16 cellular contexts compared by ENCODE assay signal in the genomic region with DNA sequence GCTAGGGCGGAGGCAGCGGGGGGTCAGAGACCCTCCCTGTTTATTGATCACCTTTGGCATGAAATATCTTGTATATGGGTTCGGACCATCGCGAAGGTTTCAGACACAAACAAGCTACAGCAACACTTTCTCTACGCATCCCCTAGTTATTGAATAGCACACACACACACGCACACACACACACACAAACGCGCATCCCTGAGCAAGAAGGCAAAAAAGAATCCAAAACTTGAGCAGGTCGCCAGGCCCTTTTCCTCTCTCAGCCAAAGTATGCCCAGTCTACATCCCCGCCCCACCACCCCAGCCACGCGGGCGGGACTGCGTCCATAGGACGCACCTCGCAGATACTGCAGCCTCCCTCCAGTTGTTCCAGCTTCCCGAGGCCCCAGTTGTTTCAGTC. TPM values are rescaled to one million over a fixed set of nuclear protein-coding genes. Genes with fewer than 3 reads are reported as not detected.
DNase-seq lines count a peak whose midpoint lies in the region; ATAC-seq and TF ChIP-seq lines count a peak whose summit lies in the region.
"Had no signal": no experiment of that assay in that cellular context is flagged by ENCODE, and none has a peak within 500 bp of the region (broad histone marks: within the 10 kb centered on the region; RNA-seq: fewer than 3 reads in every experiment).

No MANE protein-coding gene starts in this region.

- DNase-seq in GM23338 (ENCODE audit: low spot score) (no peak), glutamatergic neuron (no peak), neural progenitor cell (ENCODE audit: low spot score) (peak; percentile 24), NCI-H69 (lab: John Stamatoyannopoulos, UW) (no peak), NCI-H524 treated with DMSO at 0.1 percent for 48 hours (lab: John Stamatoyannopoulos, UW) (no peak)
- no peak for DNase-seq in activated naive CD4-positive, alpha-beta T cell treated with anti-CD3 and anti-CD28 coated beads, Interleukin-2, amount 50 U/mL, for 72 hours (ENCODE audit: low spot score in 2 of 2)
- no peak for DNase-seq in effector memory CD8-positive, alpha-beta T cell
- DNase-seq: 8988T; AML-193; Caco-2; CD8-positive, alpha-beta memory T cell; DND-41; GDM1 had no signal

- no peaks in the 10 kb centered on the region for H3K9me2 ChIP-seq in GM23338 (ENCODE audit: insufficient read depth)

- H3K9ac ChIP-seq in HUES64 (ENCODE audit: low read depth, low read length) = no peak overlapping the region
- H3K9ac ChIP-seq in neural progenitor cell = no peak overlapping the region
- H3K9ac ChIP-seq: BLaER1 had no signal

- no peak for TF ChIP-seq CTCF in GM23338 (conservative IDR thresholded peaks at IDR 0.05; ENCODE audit: low read depth in 2 of 2)
- TF ChIP-seq CTCF in glutamatergic neuron (IDR thresholded peaks at IDR 0.05; ENCODE audit: partially characterized antibody, unreplicated experiment) = no peak
- TF ChIP-seq CTCF in neural progenitor cell (IDR thresholded peaks at IDR 0.05) = no peak

- H3K36me3 Mint-ChIP-seq in GM23338 (ENCODE audit: low read depth) (no peaks in the 10 kb centered on the region), glutamatergic neuron (ENCODE audit: unreplicated experiment) (no peaks in the 10 kb centered on the region), neural progenitor cell (no peaks in the 10 kb centered on the region)
- H3K36me3 Mint-ChIP-seq in activated naive CD4-positive, alpha-beta T cell treated with anti-CD3 and anti-CD28 coated beads, Interleukin-2, amount 50 U/mL, for 72 hours = peaks cover 18 to 29% of the 10 kb centered on the region in 2 donors
- H3K36me3 Mint-ChIP-seq in effector memory CD8-positive, alpha-beta T cell (ENCODE audit: insufficient read depth) = peaks cover 5% of the 10 kb centered on the region
- H3K36me3 Mint-ChIP-seq: CD8-positive, alpha-beta memory T cell had no signal

- H3K4me1 ChIP-seq in GM23338 (ENCODE audit: insufficient read depth) (peaks cover 19% of the 10 kb centered on the region), HUES64 (ENCODE audit: insufficient read depth, low read length) (no peaks in the 10 kb centered on the region), neural progenitor cell (no peaks in the 10 kb centered on the region)
- H3K4me1 ChIP-seq: BLaER1, Caco-2 had no signal

- H3K36me3 ChIP-seq in GM23338 (ENCODE audit: insufficient read depth) (no peaks in the 10 kb centered on the region), HUES64 (ENCODE audit: insufficient read depth, low read length) (no peaks in the 10 kb centered on the region), neural progenitor cell (no peaks in the 10 kb centered on the region)
- H3K36me3 ChIP-seq: BLaER1 had no signal

- H4K20me1 ChIP-seq in GM23338 (replicated peaks; ENCODE audit: insufficient read depth) (no peaks in the 10 kb centered on the region; the same call in 1 of the 2 replicates), neural progenitor cell (ENCODE audit: low read depth) (peaks cover 15% of the 10 kb centered on the region)

- H3K4me1 Mint-ChIP-seq in GM23338 (peaks cover 13% of the 10 kb centered on the region; the same call in 2 of the 3 replicates), glutamatergic neuron (ENCODE audit: low read depth, unreplicated experiment) (peaks cover 47% of the 10 kb centered on the region), neural progenitor cell (peaks cover 10% of the 10 kb centered on the region)
- H3K4me1 Mint-ChIP-seq in effector memory CD8-positive, alpha-beta T cell (ENCODE audit: low read depth in 2 of 2) = peaks cover 3 to 4% of the 10 kb centered on the region in 2 donors

- H3K79me2 ChIP-seq in GM23338 (replicated peaks; ENCODE audit: insufficient read depth) = no peaks in the 10 kb centered on the region
- H3K79me2 ChIP-seq in neural progenitor cell (ENCODE audit: low read depth) = no peaks in the 10 kb centered on the region

- H3K9me3 ChIP-seq in HUES64 (ENCODE audit: insufficient read depth, low read depth, low read length) (no peaks in the 10 kb centered on the region), neural progenitor cell (ENCODE audit: low read depth) (no peaks in the 10 kb centered on the region)
- H3K9me3 ChIP-seq: BLaER1, Caco-2 had no signal

- no peak overlapping the region for H3K27ac ChIP-seq in GM23338 (ENCODE audit: low read depth)
- H3K27ac ChIP-seq in HUES64 (ENCODE audit: low read depth, low read length) = no peak overlapping the region
- no peak overlapping the region for H3K27ac ChIP-seq in neural progenitor cell
- H3K27ac ChIP-seq: BLaER1 had no signal

- H3K4me3 Mint-ChIP-seq in GM23338 (peak overlapping the region; percentile 56; the same call in 2 of the 3 replicates), glutamatergic neuron (ENCODE audit: unreplicated experiment) (peak overlapping the region; percentile 14), neural progenitor cell (peak overlapping the region; percentile 10)
- no peak overlapping the region for H3K4me3 Mint-ChIP-seq in effector memory CD8-positive, alpha-beta T cell

- 25% methylated on average over 18 of the region's 18 CpGs for WGBS in HUES64

- no peaks in the 10 kb centered on the region for H3F3A ChIP-seq in GM23338 (replicated peaks; ENCODE audit: low read depth)
- peaks cover 4% of the 10 kb centered on the region for H3F3A ChIP-seq in neural progenitor cell (ENCODE audit: low read depth)

- ATAC-seq in GM23338 = peak; percentile 31
- no peak for ATAC-seq in activated naive CD4-positive, alpha-beta T cell treated with anti-CD3 and anti-CD28 coated beads, Interleukin-2, amount 50 U/mL, for 72 hours
- no peak for ATAC-seq in effector memory CD8-positive, alpha-beta T cell (replicated peaks)

- H2AFZ ChIP-seq in GM23338 (no peak overlapping the region), neural progenitor cell (replicated peaks) (no peak overlapping the region)

- H3K27ac Mint-ChIP-seq in GM23338 (no peak overlapping the region), glutamatergic neuron (ENCODE audit: unreplicated experiment) (no peak overlapping the region), neural progenitor cell (no peak overlapping the region)
- no peak overlapping the region for H3K27ac Mint-ChIP-seq in activated naive CD4-positive, alpha-beta T cell treated with anti-CD3 and anti-CD28 coated beads, Interleukin-2, amount 50 U/mL, for 72 hours
- H3K27ac Mint-ChIP-seq in effector memory CD8-positive, alpha-beta T cell = no peak overlapping the region

- H3K27me3 ChIP-seq in GM23338 (ENCODE audit: insufficient read depth) (peaks cover 68% of the 10 kb centered on the region), HUES64 (ENCODE audit: insufficient read depth, low read length) (peaks cover 81% of the 10 kb centered on the region), neural progenitor cell (peaks cover 100% of the 10 kb centered on the region)

- peak overlapping the region; percentile 36; the same call in 1 of the 2 replicates for H3K4me3 ChIP-seq in GM23338
- H3K4me3 ChIP-seq in HUES64 (ENCODE audit: low read length) = peak overlapping the region; percentile 30; the same call in 1 of the 2 replicates
- H3K4me3 ChIP-seq in neural progenitor cell = no peak overlapping the region
- H3K4me3 ChIP-seq: BLaER1 had no signal

- H3K27me3 Mint-ChIP-seq in GM23338 (ENCODE audit: insufficient read depth, low read depth, poor library complexity) (peaks cover 40% of the 10 kb centered on the region), glutamatergic neuron (ENCODE audit: unreplicated experiment) (peaks cover 7% of the 10 kb centered on the region), neural progenitor cell (ENCODE audit: insufficient read depth, low read depth) (peaks cover 56% of the 10 kb centered on the region)
- H3K27me3 Mint-ChIP-seq in effector memory CD8-positive, alpha-beta T cell = peaks cover 64 to 82% of the 10 kb centered on the region in 2 donors

- H3K9me3 Mint-ChIP-seq in GM23338 (no peaks in the 10 kb centered on the region), glutamatergic neuron (ENCODE audit: unreplicated experiment) (peaks cover 9% of the 10 kb centered on the region), neural progenitor cell (peaks cover 7% of the 10 kb centered on the region)
- peaks cover 13 to 16% of the 10 kb centered on the region in 2 donors for H3K9me3 Mint-ChIP-seq in activated naive CD4-positive, alpha-beta T cell treated with anti-CD3 and anti-CD28 coated beads, Interleukin-2, amount 50 U/mL, for 72 hours
- H3K9me3 Mint-ChIP-seq in effector memory CD8-positive, alpha-beta T cell = peaks cover 5% of the 10 kb centered on the region in 2 donors

- H3K4me2 ChIP-seq in GM23338 = peak overlapping the region; percentile 57
- no peak overlapping the region for H3K4me2 ChIP-seq in neural progenitor cell
- H3K4me2 ChIP-seq: BLaER1 had no signal

TF ChIP-seq in GM23338, 12 proteins besides CTCF, POLR2A, EP300 and RAD21 (continues in another document):
- TF ChIP-seq ZNF114 (CRISPR knock-in tag; IDR thresholded peaks at IDR 0.05) = no peak
- TF ChIP-seq STAT1 (IDR thresholded peaks at IDR 0.05; ENCODE audit: unreplicated experiment) = no peak
- no peak for TF ChIP-seq ZNF331 (CRISPR knock-in tag; IDR thresholded peaks at IDR 0.05; ENCODE audit: low read depth)
- no peak for TF ChIP-seq JUNB (IDR thresholded peaks at IDR 0.05; ENCODE audit: unreplicated experiment)

RNA-seq across cellular contexts. Expression of a gene that starts 16.0 kb away (rescaled TPM):
- total RNA-seq in GM23338 (2014; rRNA removed; shearing (Covaris generic)) = 0.03 TPM in 1 of 2 replicates, not detected in the other
- polyA plus RNA-seq in GM23338 (2016; fragmentation: Nextera tagmentation; extraction: Ambion mirVana) = 0.05 and 0.14 TPM in 2 replicates
- 0.30 TPM for polyA plus RNA-seq in HUES64 (2013, experiment 1 of 2)
- polyA plus RNA-seq in HUES64 (2013, experiment 2 of 2) = 0.57 TPM
- total RNA-seq in glutamatergic neuron (ENCODE audit: unreplicated experiment) (125 TPM), neural progenitor cell (ENCODE audit: low replicate concordance) (1.6 and 2.0 TPM in 2 replicates)
- under 1 TPM; 0.11 to 0.25 TPM for total RNA-seq in activated naive CD4-positive, alpha-beta T cell treated with anti-CD3 and anti-CD28 coated beads, Interleukin-2, amount 50 U/mL, for 72 hours
- total RNA-seq: HT1080 had no signal
- polyA plus RNA-seq: CD8-positive, alpha-beta memory T cell had no signal

Comparison
In these comparisons a context has a peak if more than half of its experiments do, and no peak if none do; other contexts are left out.
1. H3K4me3 Mint-ChIP-seq: peak in GM23338 (single experiment), glutamatergic neuron (single experiment) and neural progenitor cell (single experiment); none in effector memory CD8-positive, alpha-beta T cell (0 of 2).
2. RNA of a gene that starts 16.0 kb away (total RNA-seq): 125 TPM in glutamatergic neuron (single experiment); 1.6 to 2.0 TPM in neural progenitor cell, 0.11 to 0.25 TPM in activated naive CD4-positive, alpha-beta T cell treated with anti-CD3 and anti-CD28 coated beads, Interleukin-2, amount 50 U/mL, for 72 hours and 0.03 TPM in GM23338; every median in the first group is over 10 times any median in the second.